Comparison of ENCODE assay signal across 8 cellular contexts in the genomic region with DNA sequence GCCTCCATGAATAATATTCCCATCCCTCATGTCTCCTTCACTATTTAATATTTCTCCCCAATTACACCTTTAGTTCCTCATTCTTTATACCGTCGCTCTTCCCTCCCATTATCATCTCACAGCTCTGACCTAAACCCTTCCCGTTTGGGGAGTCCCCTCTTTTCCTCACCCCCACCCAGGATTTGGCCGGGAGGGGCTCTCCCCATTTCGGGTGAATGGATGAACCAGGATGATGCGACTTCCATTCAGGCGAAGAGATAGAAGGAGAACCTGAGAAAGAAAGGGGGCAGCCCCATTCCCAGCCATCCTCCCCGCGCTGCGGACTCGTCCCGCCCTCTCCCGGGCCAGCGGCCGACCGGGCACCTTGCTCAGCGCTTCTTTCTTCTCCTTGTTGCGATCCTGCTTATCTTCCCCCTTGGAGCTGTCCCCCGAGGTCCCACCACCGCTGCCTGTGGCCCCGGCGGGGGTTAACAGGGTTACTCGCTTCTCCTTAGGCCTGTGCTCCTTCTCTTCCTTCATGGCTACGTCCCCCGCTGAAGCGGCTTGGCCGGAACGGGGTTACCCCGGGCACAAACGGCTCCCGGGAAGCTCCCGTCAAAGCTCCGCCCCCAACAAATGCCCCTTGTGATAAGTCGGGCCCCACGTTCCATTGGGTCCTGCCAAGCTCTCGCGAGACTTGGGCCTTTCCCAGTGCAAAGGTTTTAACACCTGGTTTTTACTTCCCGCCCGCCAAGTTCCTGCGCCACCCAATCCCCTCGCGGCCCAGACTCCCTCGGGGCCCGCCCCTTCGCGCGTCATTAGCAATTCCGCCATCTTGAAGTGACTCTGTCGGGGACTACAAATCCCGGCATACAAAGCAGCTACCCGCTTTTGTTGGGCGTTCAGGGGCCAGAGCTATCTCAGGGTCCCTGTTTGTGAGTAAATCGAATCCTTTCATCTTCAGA. TPM values are rescaled to one million over a fixed set of nuclear protein-coding genes. Genes with fewer than 3 reads are reported as not detected.
DNase-seq lines count a peak whose midpoint lies in the region; ATAC-seq and TF ChIP-seq lines count a peak whose summit lies in the region.

A gene with protein sequence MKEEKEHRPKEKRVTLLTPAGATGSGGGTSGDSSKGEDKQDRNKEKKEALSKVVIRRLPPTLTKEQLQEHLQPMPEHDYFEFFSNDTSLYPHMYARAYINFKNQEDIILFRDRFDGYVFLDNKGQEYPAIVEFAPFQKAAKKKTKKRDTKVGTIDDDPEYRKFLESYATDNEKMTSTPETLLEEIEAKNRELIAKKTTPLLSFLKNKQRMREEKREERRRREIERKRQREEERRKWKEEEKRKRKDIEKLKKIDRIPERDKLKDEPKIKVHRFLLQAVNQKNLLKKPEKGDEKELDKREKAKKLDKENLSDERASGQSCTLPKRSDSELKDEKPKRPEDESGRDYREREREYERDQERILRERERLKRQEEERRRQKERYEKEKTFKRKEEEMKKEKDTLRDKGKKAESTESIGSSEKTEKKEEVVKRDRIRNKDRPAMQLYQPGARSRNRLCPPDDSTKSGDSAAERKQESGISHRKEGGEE (minus strand): TSS at position 554 of the 944 bp plus-strand sequence. CDS start 35 bp downstream, at position 519.

- H3K4me1 Mint-ChIP-seq in activated naive CD4-positive, alpha-beta T cell treated with anti-CD3 and anti-CD28 coated beads, Interleukin-2, amount 50 U/mL, for 24 hours, result peaks cover 14% of the 10 kb centered on the region

- ATAC-seq in HG02571 (IDR thresholded peaks at IDR 0.05; ENCODE audit: unreplicated experiment) (peak; percentile 93), SK-N-SH treated with all-trans-retinoic acid at 6 μM for 48 hours (peak; percentile 95)

- DNase-seq in GM04504 (ENCODE audit: low read depth) (peak; percentile 94), NCI-H1048 (lab: John Stamatoyannopoulos, UW) (peak; percentile 88), globus pallidus (ENCODE audit: low spot score) (peak; percentile 95), nucleus accumbens (lab: John Stamatoyannopoulos, UW) (peak; percentile 25 to 96 (median 88))

- peak within 1 kb of the TSS; percentile 99 for H3K27ac Mint-ChIP-seq in activated naive CD4-positive, alpha-beta T cell treated with anti-CD3 and anti-CD28 coated beads, Interleukin-2, amount 50 U/mL, for 24 hours

- H3K36me3 Mint-ChIP-seq in activated naive CD4-positive, alpha-beta T cell treated with anti-CD3 and anti-CD28 coated beads, Interleukin-2, amount 50 U/mL, for 24 hours, result peaks cover 2% of the 10 kb centered on the region

- H3K27me3 Mint-ChIP-seq in activated naive CD4-positive, alpha-beta T cell treated with anti-CD3 and anti-CD28 coated beads, Interleukin-2, amount 50 U/mL, for 24 hours, result no peaks in the 10 kb centered on the region

- no peaks in the 10 kb centered on the region for H3K9me3 Mint-ChIP-seq in activated naive CD4-positive, alpha-beta T cell treated with anti-CD3 and anti-CD28 coated beads, Interleukin-2, amount 50 U/mL, for 24 hours

- peak within 1 kb of the TSS; percentile 59 for H3K27ac ChIP-seq in temporal lobe (ENCODE audit: low read depth, low read length)

- H3K4me3 Mint-ChIP-seq in activated naive CD4-positive, alpha-beta T cell treated with anti-CD3 and anti-CD28 coated beads, Interleukin-2, amount 50 U/mL, for 24 hours, result peak within 1 kb of the TSS; percentile 100

TF ChIP-seq in SK-N-SH treated with all-trans-retinoic acid at 6 μM for 48 hours, 23 proteins besides CTCF, POLR2A, EP300 and RAD21:
- TF ChIP-seq ZNF8 (CRISPR knock-in tag; IDR thresholded peaks at IDR 0.05) (no peak), TSHZ2 (CRISPR knock-in tag; IDR thresholded peaks at IDR 0.05) (no peak), ZC3H10 (CRISPR knock-in tag; IDR thresholded peaks at IDR 0.05) (no peak), OSR1 (CRISPR knock-in tag; IDR thresholded peaks at IDR 0.05) (no peak), ZFP30 (CRISPR knock-in tag; IDR thresholded peaks at IDR 0.05) (no peak), CSRNP3 (CRISPR knock-in tag; IDR thresholded peaks at IDR 0.05) (no peak), ESRRG (CRISPR knock-in tag; IDR thresholded peaks at IDR 0.05) (no peak), ZFP3 (CRISPR knock-in tag; IDR thresholded peaks at IDR 0.05) (no peak), PPARA (CRISPR knock-in tag; IDR thresholded peaks at IDR 0.05; ENCODE audit: borderline replicate concordance) (no peak), ZNF565 (CRISPR knock-in tag; conservative IDR thresholded peaks at IDR 0.05; ENCODE audit: low read depth) (no peak), ZNF70 (CRISPR knock-in tag; IDR thresholded peaks at IDR 0.05) (no peak), GLIS3 (CRISPR knock-in tag; IDR thresholded peaks at IDR 0.05) (no peak), SNAI2 (CRISPR knock-in tag; IDR thresholded peaks at IDR 0.05) (no peak), BACH2 (CRISPR knock-in tag; IDR thresholded peaks at IDR 0.05; ENCODE audit: borderline replicate concordance) (no peak), TOX (CRISPR knock-in tag; IDR thresholded peaks at IDR 0.05; ENCODE audit: borderline replicate concordance) (no peak)
- TF ChIP-seq, protein P1, sequence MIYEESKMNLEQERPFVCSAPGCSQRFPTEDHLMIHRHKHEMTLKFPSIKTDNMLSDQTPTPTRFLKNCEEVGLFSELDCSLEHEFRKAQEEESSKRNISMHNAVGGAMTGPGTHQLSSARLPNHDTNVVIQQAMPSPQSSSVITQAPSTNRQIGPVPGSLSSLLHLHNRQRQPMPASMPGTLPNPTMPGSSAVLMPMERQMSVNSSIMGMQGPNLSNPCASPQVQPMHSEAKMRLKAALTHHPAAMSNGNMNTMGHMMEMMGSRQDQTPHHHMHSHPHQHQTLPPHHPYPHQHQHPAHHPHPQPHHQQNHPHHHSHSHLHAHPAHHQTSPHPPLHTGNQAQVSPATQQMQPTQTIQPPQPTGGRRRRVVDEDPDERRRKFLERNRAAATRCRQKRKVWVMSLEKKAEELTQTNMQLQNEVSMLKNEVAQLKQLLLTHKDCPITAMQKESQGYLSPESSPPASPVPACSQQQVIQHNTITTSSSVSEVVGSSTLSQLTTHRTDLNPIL (CRISPR knock-in tag; IDR thresholded peaks at IDR 0.05; ENCODE audit: low read depth), result no peak

RNA-seq across cellular contexts. Expression of the gene that starts here (rescaled TPM):
- 4.2 TPM for total RNA-seq in temporal lobe

Comparison
In these comparisons a context has a peak if more than half of its experiments do, and no peak if none do; other contexts are left out.
1. Peak in every context shown above with its lines: DNase-seq, ATAC-seq and H3K27ac ChIP-seq.